8 cellular contexts compared by ENCODE assay signal in the genomic region with DNA sequence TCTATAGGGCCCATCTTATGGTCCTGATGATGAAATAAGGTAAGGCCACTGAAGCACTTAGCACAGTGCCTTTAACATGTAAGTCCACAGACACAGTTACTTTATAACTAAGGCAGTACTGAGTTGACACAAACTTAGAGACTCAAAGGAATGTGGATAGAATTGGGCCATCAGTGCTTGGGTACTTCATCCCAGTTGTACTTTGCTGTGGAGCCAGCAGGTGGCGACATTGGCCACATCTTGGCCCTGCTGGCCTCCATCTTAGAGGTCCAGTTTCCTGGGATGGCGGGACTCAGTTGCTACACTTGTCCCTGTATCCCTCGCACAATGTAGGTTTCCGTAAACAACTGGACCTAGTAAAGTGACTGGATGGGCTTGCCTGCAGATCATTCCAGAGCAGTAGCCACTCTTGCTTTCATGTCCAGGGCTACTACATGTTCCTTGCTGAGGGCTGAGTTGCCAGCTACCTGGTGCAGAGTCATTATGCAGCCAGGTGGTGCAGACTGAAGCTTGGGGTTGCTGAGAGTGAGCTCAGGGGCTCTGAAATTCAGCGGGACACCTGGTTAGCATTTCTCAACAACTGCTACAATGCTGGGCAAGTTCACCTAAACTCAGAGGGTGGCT. TPM values are rescaled to one million over a fixed set of nuclear protein-coding genes. Genes with fewer than 3 reads are reported as not detected.
DNase-seq lines count a peak whose midpoint lies in the region; ATAC-seq lines count a peak whose summit lies in the region.

No MANE protein-coding gene starts in this region.

- H3K4me1 Mint-ChIP-seq in activated CD8-positive, alpha-beta memory T cell treated with anti-CD3 and anti-CD28 coated beads, Interleukin-2, amount 10 ng/mL, durations not matched to agents 7 days and 5 days: peaks cover 32% of the 10 kb centered on the region
- H3K4me1 Mint-ChIP-seq in naive thymus-derived CD4-positive, alpha-beta T cell: peaks cover 6 to 40% (median 17%) of the 10 kb centered on the region in 7 donors

- H3K4me3 Mint-ChIP-seq in activated CD8-positive, alpha-beta memory T cell treated with anti-CD3 and anti-CD28 coated beads, Interleukin-2, amount 10 ng/mL, durations not matched to agents 7 days and 5 days: no peak overlapping the region
- H3K4me3 Mint-ChIP-seq in naive thymus-derived CD4-positive, alpha-beta T cell: no peak overlapping the region

- 57 to 60% methylated on average over 5 of the region's 5 CpGs for WGBS in esophagus, 2 donors

- H3K9me3 ChIP-seq in esophagus (ENCODE audit: control insufficient read depth in 2 of 2, insufficient read depth in 1 of 2, low read depth in 1 of 2, low read length in 1 of 2): no peaks in the 10 kb centered on the region
- no peaks in the 10 kb centered on the region for H3K9me3 ChIP-seq in naive thymus-derived CD4-positive, alpha-beta T cell (ENCODE audit: control insufficient read depth in 2 of 3, low read length in 3 of 3)

- H3K27me3 Mint-ChIP-seq in activated CD8-positive, alpha-beta memory T cell treated with anti-CD3 and anti-CD28 coated beads, Interleukin-2, amount 10 ng/mL, durations not matched to agents 7 days and 5 days: no peaks in the 10 kb centered on the region
- H3K27me3 Mint-ChIP-seq in naive thymus-derived CD4-positive, alpha-beta T cell: no peaks in the 10 kb centered on the region

- no peaks in the 10 kb centered on the region for H3K9me3 Mint-ChIP-seq in activated CD8-positive, alpha-beta memory T cell treated with anti-CD3 and anti-CD28 coated beads, Interleukin-2, amount 10 ng/mL, durations not matched to agents 7 days and 5 days (ENCODE audit: low read depth)
- H3K9me3 Mint-ChIP-seq in naive thymus-derived CD4-positive, alpha-beta T cell: no peaks in the 10 kb centered on the region

- peak overlapping the region; percentile 16 for H3K27ac Mint-ChIP-seq in activated CD8-positive, alpha-beta memory T cell treated with anti-CD3 and anti-CD28 coated beads, Interleukin-2, amount 10 ng/mL, durations not matched to agents 7 days and 5 days
- H3K27ac Mint-ChIP-seq in naive thymus-derived CD4-positive, alpha-beta T cell: peak overlapping the region in 4 of 9 donors; percentile 6 to 81 (median 64)

- CTCF ChIA-PET in activated CD8-positive, alpha-beta memory T cell treated with anti-CD3 and anti-CD28 coated beads, Interleukin-2, amount 10 ng/mL, durations not matched to agents 7 days and 5 days (lab: Charles Lee): interaction anchor here (0.7 to 4.3 kb wide), 37 partner anchors 10 to 640 kb away, joined by 3 to 86 read pairs (median 5); a partner anchor contains a TSS
- CTCF ChIA-PET in naive thymus-derived CD4-positive, alpha-beta T cell (lab: Charles Lee): interaction anchor here (0.7 to 9.1 kb wide), 14 partner anchors 7 to 639 kb away, joined by 3 to 108 read pairs (median 4); a partner anchor contains a TSS

- intact Hi-C loops in naive thymus-derived CD4-positive, alpha-beta T cell (cut with micrococcal nuclease): loop anchor here (1.0 kb wide), 6 partner anchors 10 to 639 kb away; no protein-coding TSS in a partner anchor

- H3K4me3 ChIP-seq in esophagus (ENCODE audit: low read depth in 1 of 2, low read length in 2 of 2): no peak overlapping the region
- no peak overlapping the region for H3K4me3 ChIP-seq in naive thymus-derived CD4-positive, alpha-beta T cell (ENCODE audit: low read length)

- POLR2A ChIA-PET in naive thymus-derived CD4-positive, alpha-beta T cell (lab: Charles Lee): interaction anchor here (1.4 kb wide), 1 partner anchor 9 kb away, joined by 7 read pairs; no protein-coding TSS in a partner anchor

- H3K36me3 ChIP-seq in esophagus (ENCODE audit: control insufficient read depth in 2 of 2, insufficient read depth in 2 of 2, low read length in 1 of 2): peaks cover 0 to 11% of the 10 kb centered on the region in 2 donors
- H3K36me3 ChIP-seq in naive thymus-derived CD4-positive, alpha-beta T cell (ENCODE audit: control insufficient read depth in 2 of 3, insufficient read depth in 3 of 3, low read length in 3 of 3): peaks cover 0 to 41% (median 5%) of the 10 kb centered on the region in 3 experiments

- ATAC-seq in GM18511 (IDR thresholded peaks at IDR 0.05; ENCODE audit: unreplicated experiment) (peak; percentile 71), HG03095 (IDR thresholded peaks at IDR 0.05; ENCODE audit: unreplicated experiment) (peak; percentile 55)
- ATAC-seq in activated CD8-positive, alpha-beta memory T cell treated with anti-CD3 and anti-CD28 coated beads, Interleukin-2, amount 10 ng/mL, durations not matched to agents 7 days and 5 days: peak; percentile 65
- peak; percentile 82 for ATAC-seq in naive thymus-derived CD4-positive, alpha-beta T cell

- no peaks in the 10 kb centered on the region for H3K27me3 ChIP-seq in esophagus (ENCODE audit: control insufficient read depth in 1 of 2, insufficient read depth in 2 of 2, low read length in 2 of 2)
- no peaks in the 10 kb centered on the region for H3K27me3 ChIP-seq in naive thymus-derived CD4-positive, alpha-beta T cell (ENCODE audit: control insufficient read depth in 2 of 2, insufficient read depth in 2 of 2, low read length in 2 of 2)

- peaks cover 4 to 7% of the 10 kb centered on the region in 2 donors for H3K4me1 ChIP-seq in esophagus (ENCODE audit: control insufficient read depth in 2 of 2, insufficient read depth in 2 of 2, low read length in 1 of 2)
- peaks cover 7 to 12% of the 10 kb centered on the region in 2 donors for H3K4me1 ChIP-seq in naive thymus-derived CD4-positive, alpha-beta T cell (ENCODE audit: control insufficient read depth in 2 of 2, insufficient read depth in 2 of 2, low read length in 2 of 2)

- peak overlapping the region; percentile 33 to 41 for H3K27ac ChIP-seq in esophagus (ENCODE audit: low read depth in 2 of 2, low read length in 1 of 2)
- no peak overlapping the region for H3K27ac ChIP-seq in naive thymus-derived CD4-positive, alpha-beta T cell (ENCODE audit: low read depth, low read length)

- peaks cover 31% of the 10 kb centered on the region for H3K36me3 Mint-ChIP-seq in activated CD8-positive, alpha-beta memory T cell treated with anti-CD3 and anti-CD28 coated beads, Interleukin-2, amount 10 ng/mL, durations not matched to agents 7 days and 5 days
- peaks cover 5 to 35% (median 29%) of the 10 kb centered on the region in 5 donors for H3K36me3 Mint-ChIP-seq in naive thymus-derived CD4-positive, alpha-beta T cell

- DNase-seq in AG08395 (ENCODE audit: low spot score) (peak; percentile 71), NCI-H524 (lab: John Stamatoyannopoulos, UW) (peak; percentile 46 to 77)
- DNase-seq in activated CD8-positive, alpha-beta memory T cell treated with anti-CD3 and anti-CD28 coated beads, Interleukin-2, amount 10 ng/mL, durations not matched to agents 7 days and 5 days: peak; percentile 75
- DNase-seq in naive thymus-derived CD4-positive, alpha-beta T cell: peak; percentile 11 to 69 (median 50)
- DNase-seq in stimulated activated naive CD4-positive, alpha-beta T cell treated with Interleukin-2 at 50 U/mL for 16 hours (lab: John Stamatoyannopoulos, UW): peak; percentile 57

RNA-seq across cellular contexts. Expression of a gene that starts 10.6 kb away (rescaled TPM):
- total RNA-seq in activated CD8-positive, alpha-beta memory T cell treated with anti-CD3 and anti-CD28 coated beads, Interleukin-2, amount 10 ng/mL, durations not matched to agents 7 days and 5 days: 10 to 100 TPM; 44.9 to 63.7 TPM
- polyA plus RNA-seq in esophagus: 10 to 100 TPM; 11.5 to 14.9 TPM
- total RNA-seq in naive thymus-derived CD4-positive, alpha-beta T cell: 10 to 100 TPM; 29.0 to 50.7 (median 43.2) TPM
- 10 to 100 TPM; 13.1 to 20.3 TPM for polyA plus RNA-seq in naive thymus-derived CD4-positive, alpha-beta T cell
